Comparison of ENCODE assay signal across 8 cellular contexts in genomic region chr1:19311931-19312781, GRCh38. TPM values are rescaled to one million over a fixed set of nuclear protein-coding genes. Genes with fewer than 3 reads are reported as not detected.
DNase-seq lines count a peak whose midpoint lies in the region; ATAC-seq and TF ChIP-seq lines count a peak whose summit lies in the region.

AKR7A2 (minus strand) TSS chr1:19312144; CDS start chr1:19312124, 20 bp downstream.
SLC66A1 (plus strand) TSS chr1:19312326; CDS start chr1:19317678, 5,352 bp downstream.

- DNase-seq in NCI-H526 (lab: John Stamatoyannopoulos, UW) (peak; percentile 7 to 91), left lung (peak; percentile 92 to 99)
- DNase-seq in activated CD4-positive, alpha-beta T cell treated with anti-CD3 and anti-CD28 coated beads, Interleukin-2, amount 50 U/mL, for 4 hours = peak; percentile 79 to 81
- peak; percentile 82 for DNase-seq in stimulated activated CD4-positive, alpha-beta T cell treated with anti-CD3 and anti-CD28 coated beads, Interleukin-2, amount 100 ng/mL, for 4 hours (ENCODE audit: low read depth)

- H4K20me1 ChIP-seq in BLaER1 treated with 17β-estradiol and CSF1 and Interleukin-3, amounts not matched to agents 10 nM and 100 nM = peaks cover 10 to 53% (median 38%) of the 10 kb centered on the region in 11 experiments; a peak in 15 of 22 replicates

- H3K27ac Mint-ChIP-seq in dendritic cell treated with granulocyte-macrophage colony-stimulating factor and Interleukin-4, amounts not matched to agents 40 ng/mL and 50 ng/mL, for 4 days = peak within 1 kb of the TSS; percentile 75

- H3K27ac ChIP-seq in BLaER1 treated with 17β-estradiol and CSF1 and Interleukin-3, amounts not matched to agents 10 nM and 100 nM = peak within 1 kb of the TSS; percentile 83 to 96 (median 90)
- H3K27ac ChIP-seq in left lung = peak within 1 kb of the TSS; percentile 75 to 89

- ATAC-seq in GM19351 (IDR thresholded peaks at IDR 0.05; ENCODE audit: unreplicated experiment) (peak; percentile 62), HG03469 (IDR thresholded peaks at IDR 0.05; ENCODE audit: unreplicated experiment) (peak; percentile 67), left lung (peak; percentile 97)

- peak within 1 kb of the TSS; percentile 87 for H3K4me3 Mint-ChIP-seq in dendritic cell treated with granulocyte-macrophage colony-stimulating factor and Interleukin-4, amounts not matched to agents 40 ng/mL and 50 ng/mL, for 4 days

- peaks cover 58 to 70% (median 63%) of the 10 kb centered on the region in 10 experiments for H3K4me1 ChIP-seq in BLaER1 treated with 17β-estradiol and CSF1 and Interleukin-3, amounts not matched to agents 10 nM and 100 nM
- H3K4me1 ChIP-seq in left lung = peaks cover 16 to 52% of the 10 kb centered on the region in 2 donors

- no peaks in the 10 kb centered on the region for H3K9me3 Mint-ChIP-seq in dendritic cell treated with granulocyte-macrophage colony-stimulating factor and Interleukin-4, amounts not matched to agents 40 ng/mL and 50 ng/mL, for 4 days

- TF ChIP-seq CTCF in left lung (IDR thresholded peaks at IDR 0.05) = peak in 1 of 2 donors; percentile 5

- H3K4me3 ChIP-seq in BLaER1 treated with 17β-estradiol and CSF1 and Interleukin-3, amounts not matched to agents 10 nM and 100 nM = peak within 1 kb of the TSS; percentile 76 to 95 (median 88)
- peak within 1 kb of the TSS; percentile 86 to 94 for H3K4me3 ChIP-seq in left lung

- peak within 1 kb of the TSS; percentile 83 to 96 (median 92) for H3K9ac ChIP-seq in BLaER1 treated with 17β-estradiol and CSF1 and Interleukin-3, amounts not matched to agents 10 nM and 100 nM

- H3K36me3 Mint-ChIP-seq in dendritic cell treated with granulocyte-macrophage colony-stimulating factor and Interleukin-4, amounts not matched to agents 40 ng/mL and 50 ng/mL, for 4 days (ENCODE audit: low read depth) = peaks cover 47% of the 10 kb centered on the region

- H3K36me3 ChIP-seq in BLaER1 treated with 17β-estradiol and CSF1 and Interleukin-3, amounts not matched to agents 10 nM and 100 nM = peaks cover 15 to 26% (median 18%) of the 10 kb centered on the region in 11 experiments
- H3K36me3 ChIP-seq in left lung = peaks cover 0 to 14% of the 10 kb centered on the region in 2 donors

- no peaks in the 10 kb centered on the region for H3K27me3 Mint-ChIP-seq in dendritic cell treated with granulocyte-macrophage colony-stimulating factor and Interleukin-4, amounts not matched to agents 40 ng/mL and 50 ng/mL, for 4 days

- no peaks in the 10 kb centered on the region for H3K9me3 ChIP-seq in BLaER1 treated with 17β-estradiol and CSF1 and Interleukin-3, amounts not matched to agents 10 nM and 100 nM (replicated peaks in 1 of 11)
- no peaks in the 10 kb centered on the region for H3K9me3 ChIP-seq in left lung

- H3K4me1 Mint-ChIP-seq in dendritic cell treated with granulocyte-macrophage colony-stimulating factor and Interleukin-4, amounts not matched to agents 40 ng/mL and 50 ng/mL, for 4 days (ENCODE audit: low read depth) = peaks cover 62% of the 10 kb centered on the region

- H3K27me3 ChIP-seq in BLaER1 treated with 17β-estradiol and CSF1 and Interleukin-3, amounts not matched to agents 10 nM and 100 nM = no peaks in the 10 kb centered on the region
- no peaks in the 10 kb centered on the region for H3K27me3 ChIP-seq in left lung

- intact Hi-C loops in dendritic cell treated with granulocyte-macrophage colony-stimulating factor and Interleukin-4, amounts not matched to agents 40 ng/mL and 50 ng/mL, for 4 days (cut with micrococcal nuclease) = loop anchor here (2.0 kb wide), 1 partner anchor 61 kb away; the partner anchor contains the start of genes EMC1 and MRTO4
- intact Hi-C loops in left lung (cut with DNase I) = no loop called here

- peak within 1 kb of the TSS; percentile 95 to 100 (median 99) for H3K4me2 ChIP-seq in BLaER1 treated with 17β-estradiol and CSF1 and Interleukin-3, amounts not matched to agents 10 nM and 100 nM

RNA-seq across cellular contexts. Expression of gene AKR7A2, which starts in this region (rescaled TPM):
- total RNA-seq in left lung = 10 to 100 TPM; 43.2 to 62.8 TPM

RNA-seq across cellular contexts. Expression of gene SLC66A1, which starts in this region (rescaled TPM):
- 10 to 100 TPM; 16.4 to 21.1 TPM for total RNA-seq in left lung

Comparison
In these comparisons a context has a peak if more than half of its experiments do, and no peak if none do; other contexts are left out.
1. Peak in every context shown above with its lines: DNase-seq, ATAC-seq, H3K4me3 ChIP-seq and H3K27ac ChIP-seq.